Comparison of ENCODE assay signal across 30 cellular contexts in the genomic region with DNA sequence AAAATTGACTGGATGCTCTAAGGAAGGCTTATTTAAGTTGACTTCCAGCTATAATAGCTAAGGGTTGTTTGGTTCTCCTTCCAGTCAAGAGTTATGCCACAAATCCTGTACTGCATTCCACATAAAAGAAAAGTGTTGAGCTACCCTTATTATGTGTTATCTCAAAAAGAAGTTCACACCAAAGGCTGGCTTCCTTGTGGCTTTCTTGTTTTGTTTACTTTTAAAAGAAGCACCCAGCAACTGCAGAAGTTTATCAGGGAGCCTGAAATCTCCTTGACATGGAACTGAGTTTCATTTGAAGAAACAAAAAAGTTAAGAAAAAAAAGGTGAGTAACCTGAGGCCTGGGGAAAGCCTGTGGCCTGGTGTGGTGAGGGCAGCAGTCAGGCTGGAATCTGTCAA.
"Had no signal": no experiment of that assay in that cellular context is flagged by ENCODE, and none has a peak within 500 bp of the region (broad histone marks: within the 10 kb centered on the region; RNA-seq: fewer than 3 reads in every experiment).

No MANE protein-coding gene starts in this region.

- H3K4me3 ChIP-seq: ascending aorta, cardiac muscle cell had no signal

- H3K27me3 ChIP-seq: ascending aorta, cardiac muscle cell had no signal

- ATAC-seq: activated CD8-positive, alpha-beta T cell treated with anti-CD3 and anti-CD28 coated beads for 36 hours; activated naive CD8-positive, alpha-beta T cell treated with anti-CD3 and anti-CD28 coated beads, Interleukin-2, amount 50 U/mL, for 24 hours; activated T-cell treated with anti-CD3 and anti-CD28 coated beads, Interleukin-2, amount 50 U/mL, for 4 hours; activated T-cell treated with anti-CD3 and anti-CD28 coated beads, Interleukin-2, amount 50 U/mL, for 72 hours had no signal

- H3K36me3 ChIP-seq: cardiac muscle cell had no signal

- DNase-seq: activated B cell treated with CpG ODN at 0.5 μM for 24 hours; activated CD4-positive, alpha-beta memory T cell treated with anti-CD3 and anti-CD28 coated beads for 36 hours; activated CD4-positive, alpha-beta T cell treated with anti-CD3 and anti-CD28 coated beads for 4 hours; activated CD4-positive, alpha-beta T cell treated with anti-CD3 and anti-CD28 coated beads, Interleukin-2, amount 10 ng/mL, durations not matched to agents 24 days and 14 days; activated CD4-positive, alpha-beta T cell treated with anti-CD3 and anti-CD28 coated beads, Interleukin-2, amount 50 U/mL, for 1 hour; activated CD4-positive, alpha-beta T cell treated with anti-CD3 and anti-CD28 coated beads, Interleukin-2, amount 50 U/mL, for 4 hours; activated CD4-positive, CD25-positive, alpha-beta regulatory T cell treated with anti-CD3 and anti-CD28 coated beads, Interleukin-2, amount 50 U/mL, for 72 hours; activated CD8-positive, alpha-beta memory T cell treated with anti-CD3 and anti-CD28 coated beads, Interleukin-2, amount 50 U/mL, for 4 hours; activated CD8-positive, alpha-beta T cell treated with anti-CD3 and anti-CD28 coated beads for 36 hours; activated effector memory CD4-positive, alpha-beta T cell treated with Interleukin-2 at 50 U/mL for 16 hours; activated gamma-delta T cell; activated naive CD4-positive, alpha-beta T cell treated with anti-CD3 and anti-CD28 coated beads, Interleukin-2, amount 10 ng/mL, durations not matched to agents 7 days and 5 days; activated naive CD4-positive, alpha-beta T cell treated with Interleukin-2 at 50 U/mL for 16 hours; activated naive CD8-positive, alpha-beta T cell treated with anti-CD3 and anti-CD28 coated beads, Interleukin-2, amount 10 ng/mL, durations not matched to agents 7 days and 5 days; activated naive CD8-positive, alpha-beta T cell treated with anti-CD3 and anti-CD28 coated beads, Interleukin-2, amount 50 U/mL, for 24 hours; activated T-cell treated with anti-CD3 and anti-CD28 coated beads for 4 hours; activated T-cell treated with anti-CD3 and anti-CD28 coated beads, Interleukin-2, amount 50 U/mL, for 1 hour; activated T-cell treated with anti-CD3 and anti-CD28 coated beads, Interleukin-2, amount 50 U/mL, for 4 hours; activated T-cell treated with anti-CD3 and anti-CD28 coated beads, Interleukin-2, amount 50 U/mL, for 72 hours; amygdala; anterior cingulate cortex; caudate nucleus; cerebellar nuclear complex; SW 1271; T-helper 1 cell; T-helper 2 cell; T-helper 9 cell had no signal

- H3K27ac ChIP-seq: ascending aorta, cardiac muscle cell, VCaP had no signal

- H3K9me3 ChIP-seq: ascending aorta had no signal
